ENCODE assay signal across 2 cellular contexts in the genomic region with DNA sequence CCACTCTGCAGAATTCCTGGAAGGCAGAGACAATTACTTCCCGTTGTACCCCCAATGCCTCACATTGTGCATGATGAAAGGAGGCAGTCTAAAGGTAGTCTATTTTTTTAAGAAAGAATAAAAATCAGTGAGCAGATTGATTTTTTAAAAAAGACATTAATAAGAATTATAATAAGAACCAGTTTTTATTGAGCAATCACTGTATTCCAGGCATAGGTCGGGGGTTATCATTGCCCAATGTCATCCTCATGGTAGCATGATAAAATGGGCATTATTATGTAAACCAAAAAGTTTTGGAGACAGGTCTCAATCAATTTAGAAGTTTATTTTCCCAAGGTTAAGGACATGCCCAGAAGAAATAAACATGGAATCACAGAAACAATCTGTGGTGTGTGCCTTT.
TF ChIP-seq lines count a peak whose summit lies in the region.

No MANE protein-coding gene starts in this region.

TF ChIP-seq in GM23338, 12 proteins besides CTCF, POLR2A, EP300 and RAD21 (continued from another document):
- TF ChIP-seq, protein P1, sequence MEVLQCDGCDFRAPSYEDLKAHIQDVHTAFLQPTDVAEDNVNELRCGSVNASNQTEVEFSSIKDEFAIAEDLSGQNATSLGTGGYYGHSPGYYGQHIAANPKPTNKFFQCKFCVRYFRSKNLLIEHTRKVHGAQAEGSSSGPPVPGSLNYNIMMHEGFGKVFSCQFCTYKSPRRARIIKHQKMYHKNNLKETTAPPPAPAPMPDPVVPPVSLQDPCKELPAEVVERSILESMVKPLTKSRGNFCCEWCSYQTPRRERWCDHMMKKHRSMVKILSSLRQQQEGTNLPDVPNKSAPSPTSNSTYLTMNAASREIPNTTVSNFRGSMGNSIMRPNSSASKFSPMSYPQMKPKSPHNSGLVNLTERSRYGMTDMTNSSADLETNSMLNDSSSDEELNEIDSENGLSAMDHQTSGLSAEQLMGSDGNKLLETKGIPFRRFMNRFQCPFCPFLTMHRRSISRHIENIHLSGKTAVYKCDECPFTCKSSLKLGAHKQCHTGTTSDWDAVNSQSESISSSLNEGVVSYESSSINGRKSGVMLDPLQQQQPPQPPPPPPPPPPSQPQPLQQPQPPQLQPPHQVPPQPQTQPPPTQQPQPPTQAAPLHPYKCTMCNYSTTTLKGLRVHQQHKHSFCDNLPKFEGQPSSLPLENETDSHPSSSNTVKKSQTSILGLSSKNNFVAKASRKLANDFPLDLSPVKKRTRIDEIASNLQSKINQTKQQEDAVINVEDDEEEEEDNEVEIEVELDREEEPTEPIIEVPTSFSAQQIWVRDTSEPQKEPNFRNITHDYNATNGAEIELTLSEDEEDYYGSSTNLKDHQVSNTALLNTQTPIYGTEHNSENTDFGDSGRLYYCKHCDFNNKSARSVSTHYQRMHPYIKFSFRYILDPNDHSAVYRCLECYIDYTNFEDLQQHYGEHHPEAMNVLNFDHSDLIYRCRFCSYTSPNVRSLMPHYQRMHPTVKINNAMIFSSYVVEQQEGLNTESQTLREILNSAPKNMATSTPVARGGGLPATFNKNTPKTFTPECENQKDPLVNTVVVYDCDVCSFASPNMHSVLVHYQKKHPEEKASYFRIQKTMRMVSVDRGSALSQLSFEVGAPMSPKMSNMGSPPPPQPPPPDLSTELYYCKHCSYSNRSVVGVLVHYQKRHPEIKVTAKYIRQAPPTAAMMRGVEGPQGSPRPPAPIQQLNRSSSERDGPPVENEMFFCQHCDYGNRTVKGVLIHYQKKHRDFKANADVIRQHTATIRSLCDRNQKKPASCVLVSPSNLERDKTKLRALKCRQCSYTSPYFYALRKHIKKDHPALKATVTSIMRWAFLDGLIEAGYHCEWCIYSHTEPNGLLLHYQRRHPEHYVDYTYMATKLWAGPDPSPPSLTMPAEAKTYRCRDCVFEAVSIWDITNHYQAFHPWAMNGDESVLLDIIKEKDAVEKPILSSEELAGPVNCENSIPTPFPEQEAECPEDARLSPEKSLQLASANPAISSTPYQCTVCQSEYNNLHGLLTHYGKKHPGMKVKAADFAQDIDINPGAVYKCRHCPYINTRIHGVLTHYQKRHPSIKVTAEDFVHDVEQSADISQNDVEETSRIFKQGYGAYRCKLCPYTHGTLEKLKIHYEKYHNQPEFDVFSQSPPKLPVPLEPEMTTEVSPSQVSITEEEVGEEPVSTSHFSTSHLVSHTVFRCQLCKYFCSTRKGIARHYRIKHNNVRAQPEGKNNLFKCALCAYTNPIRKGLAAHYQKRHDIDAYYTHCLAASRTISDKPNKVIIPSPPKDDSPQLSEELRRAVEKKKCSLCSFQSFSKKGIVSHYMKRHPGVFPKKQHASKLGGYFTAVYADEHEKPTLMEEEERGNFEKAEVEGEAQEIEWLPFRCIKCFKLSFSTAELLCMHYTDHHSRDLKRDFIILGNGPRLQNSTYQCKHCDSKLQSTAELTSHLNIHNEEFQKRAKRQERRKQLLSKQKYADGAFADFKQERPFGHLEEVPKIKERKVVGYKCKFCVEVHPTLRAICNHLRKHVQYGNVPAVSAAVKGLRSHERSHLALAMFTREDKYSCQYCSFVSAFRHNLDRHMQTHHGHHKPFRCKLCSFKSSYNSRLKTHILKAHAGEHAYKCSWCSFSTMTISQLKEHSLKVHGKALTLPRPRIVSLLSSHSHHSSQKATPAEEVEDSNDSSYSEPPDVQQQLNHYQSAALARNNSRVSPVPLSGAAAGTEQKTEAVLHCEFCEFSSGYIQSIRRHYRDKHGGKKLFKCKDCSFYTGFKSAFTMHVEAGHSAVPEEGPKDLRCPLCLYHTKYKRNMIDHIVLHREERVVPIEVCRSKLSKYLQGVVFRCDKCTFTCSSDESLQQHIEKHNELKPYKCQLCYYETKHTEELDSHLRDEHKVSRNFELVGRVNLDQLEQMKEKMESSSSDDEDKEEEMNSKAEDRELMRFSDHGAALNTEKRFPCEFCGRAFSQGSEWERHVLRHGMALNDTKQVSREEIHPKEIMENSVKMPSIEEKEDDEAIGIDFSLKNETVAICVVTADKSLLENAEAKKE (CRISPR knock-in tag; IDR thresholded peaks at IDR 0.05): no peak
- TF ChIP-seq, protein P2, sequence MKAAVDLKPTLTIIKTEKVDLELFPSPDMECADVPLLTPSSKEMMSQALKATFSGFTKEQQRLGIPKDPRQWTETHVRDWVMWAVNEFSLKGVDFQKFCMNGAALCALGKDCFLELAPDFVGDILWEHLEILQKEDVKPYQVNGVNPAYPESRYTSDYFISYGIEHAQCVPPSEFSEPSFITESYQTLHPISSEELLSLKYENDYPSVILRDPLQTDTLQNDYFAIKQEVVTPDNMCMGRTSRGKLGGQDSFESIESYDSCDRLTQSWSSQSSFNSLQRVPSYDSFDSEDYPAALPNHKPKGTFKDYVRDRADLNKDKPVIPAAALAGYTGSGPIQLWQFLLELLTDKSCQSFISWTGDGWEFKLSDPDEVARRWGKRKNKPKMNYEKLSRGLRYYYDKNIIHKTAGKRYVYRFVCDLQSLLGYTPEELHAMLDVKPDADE (IDR thresholded peaks at IDR 0.05): no peak
- TF ChIP-seq NANOG (IDR thresholded peaks at IDR 0.05; ENCODE audit: borderline replicate concordance) (no peak), JUNB (IDR thresholded peaks at IDR 0.05; ENCODE audit: unreplicated experiment) (no peak), POLR2AphosphoS5 (IDR thresholded peaks at IDR 0.05; ENCODE audit: low read depth) (no peak), EZH2 (IDR thresholded peaks at IDR 0.05; ENCODE audit: low read depth, unreplicated experiment) (no peak), STAT1 (IDR thresholded peaks at IDR 0.05; ENCODE audit: unreplicated experiment) (no peak)
- TF ChIP-seq, protein P3, sequence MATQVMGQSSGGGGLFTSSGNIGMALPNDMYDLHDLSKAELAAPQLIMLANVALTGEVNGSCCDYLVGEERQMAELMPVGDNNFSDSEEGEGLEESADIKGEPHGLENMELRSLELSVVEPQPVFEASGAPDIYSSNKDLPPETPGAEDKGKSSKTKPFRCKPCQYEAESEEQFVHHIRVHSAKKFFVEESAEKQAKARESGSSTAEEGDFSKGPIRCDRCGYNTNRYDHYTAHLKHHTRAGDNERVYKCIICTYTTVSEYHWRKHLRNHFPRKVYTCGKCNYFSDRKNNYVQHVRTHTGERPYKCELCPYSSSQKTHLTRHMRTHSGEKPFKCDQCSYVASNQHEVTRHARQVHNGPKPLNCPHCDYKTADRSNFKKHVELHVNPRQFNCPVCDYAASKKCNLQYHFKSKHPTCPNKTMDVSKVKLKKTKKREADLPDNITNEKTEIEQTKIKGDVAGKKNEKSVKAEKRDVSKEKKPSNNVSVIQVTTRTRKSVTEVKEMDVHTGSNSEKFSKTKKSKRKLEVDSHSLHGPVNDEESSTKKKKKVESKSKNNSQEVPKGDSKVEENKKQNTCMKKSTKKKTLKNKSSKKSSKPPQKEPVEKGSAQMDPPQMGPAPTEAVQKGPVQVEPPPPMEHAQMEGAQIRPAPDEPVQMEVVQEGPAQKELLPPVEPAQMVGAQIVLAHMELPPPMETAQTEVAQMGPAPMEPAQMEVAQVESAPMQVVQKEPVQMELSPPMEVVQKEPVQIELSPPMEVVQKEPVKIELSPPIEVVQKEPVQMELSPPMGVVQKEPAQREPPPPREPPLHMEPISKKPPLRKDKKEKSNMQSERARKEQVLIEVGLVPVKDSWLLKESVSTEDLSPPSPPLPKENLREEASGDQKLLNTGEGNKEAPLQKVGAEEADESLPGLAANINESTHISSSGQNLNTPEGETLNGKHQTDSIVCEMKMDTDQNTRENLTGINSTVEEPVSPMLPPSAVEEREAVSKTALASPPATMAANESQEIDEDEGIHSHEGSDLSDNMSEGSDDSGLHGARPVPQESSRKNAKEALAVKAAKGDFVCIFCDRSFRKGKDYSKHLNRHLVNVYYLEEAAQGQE (IDR thresholded peaks at IDR 0.05; ENCODE audit: unreplicated experiment): no peak
TF ChIP-seq in GM23338: peak in this region for 0.

TF ChIP-seq in H1, 55 proteins besides CTCF, POLR2A, EP300 and RAD21 (continued from another document):
- TF ChIP-seq, protein P4, sequence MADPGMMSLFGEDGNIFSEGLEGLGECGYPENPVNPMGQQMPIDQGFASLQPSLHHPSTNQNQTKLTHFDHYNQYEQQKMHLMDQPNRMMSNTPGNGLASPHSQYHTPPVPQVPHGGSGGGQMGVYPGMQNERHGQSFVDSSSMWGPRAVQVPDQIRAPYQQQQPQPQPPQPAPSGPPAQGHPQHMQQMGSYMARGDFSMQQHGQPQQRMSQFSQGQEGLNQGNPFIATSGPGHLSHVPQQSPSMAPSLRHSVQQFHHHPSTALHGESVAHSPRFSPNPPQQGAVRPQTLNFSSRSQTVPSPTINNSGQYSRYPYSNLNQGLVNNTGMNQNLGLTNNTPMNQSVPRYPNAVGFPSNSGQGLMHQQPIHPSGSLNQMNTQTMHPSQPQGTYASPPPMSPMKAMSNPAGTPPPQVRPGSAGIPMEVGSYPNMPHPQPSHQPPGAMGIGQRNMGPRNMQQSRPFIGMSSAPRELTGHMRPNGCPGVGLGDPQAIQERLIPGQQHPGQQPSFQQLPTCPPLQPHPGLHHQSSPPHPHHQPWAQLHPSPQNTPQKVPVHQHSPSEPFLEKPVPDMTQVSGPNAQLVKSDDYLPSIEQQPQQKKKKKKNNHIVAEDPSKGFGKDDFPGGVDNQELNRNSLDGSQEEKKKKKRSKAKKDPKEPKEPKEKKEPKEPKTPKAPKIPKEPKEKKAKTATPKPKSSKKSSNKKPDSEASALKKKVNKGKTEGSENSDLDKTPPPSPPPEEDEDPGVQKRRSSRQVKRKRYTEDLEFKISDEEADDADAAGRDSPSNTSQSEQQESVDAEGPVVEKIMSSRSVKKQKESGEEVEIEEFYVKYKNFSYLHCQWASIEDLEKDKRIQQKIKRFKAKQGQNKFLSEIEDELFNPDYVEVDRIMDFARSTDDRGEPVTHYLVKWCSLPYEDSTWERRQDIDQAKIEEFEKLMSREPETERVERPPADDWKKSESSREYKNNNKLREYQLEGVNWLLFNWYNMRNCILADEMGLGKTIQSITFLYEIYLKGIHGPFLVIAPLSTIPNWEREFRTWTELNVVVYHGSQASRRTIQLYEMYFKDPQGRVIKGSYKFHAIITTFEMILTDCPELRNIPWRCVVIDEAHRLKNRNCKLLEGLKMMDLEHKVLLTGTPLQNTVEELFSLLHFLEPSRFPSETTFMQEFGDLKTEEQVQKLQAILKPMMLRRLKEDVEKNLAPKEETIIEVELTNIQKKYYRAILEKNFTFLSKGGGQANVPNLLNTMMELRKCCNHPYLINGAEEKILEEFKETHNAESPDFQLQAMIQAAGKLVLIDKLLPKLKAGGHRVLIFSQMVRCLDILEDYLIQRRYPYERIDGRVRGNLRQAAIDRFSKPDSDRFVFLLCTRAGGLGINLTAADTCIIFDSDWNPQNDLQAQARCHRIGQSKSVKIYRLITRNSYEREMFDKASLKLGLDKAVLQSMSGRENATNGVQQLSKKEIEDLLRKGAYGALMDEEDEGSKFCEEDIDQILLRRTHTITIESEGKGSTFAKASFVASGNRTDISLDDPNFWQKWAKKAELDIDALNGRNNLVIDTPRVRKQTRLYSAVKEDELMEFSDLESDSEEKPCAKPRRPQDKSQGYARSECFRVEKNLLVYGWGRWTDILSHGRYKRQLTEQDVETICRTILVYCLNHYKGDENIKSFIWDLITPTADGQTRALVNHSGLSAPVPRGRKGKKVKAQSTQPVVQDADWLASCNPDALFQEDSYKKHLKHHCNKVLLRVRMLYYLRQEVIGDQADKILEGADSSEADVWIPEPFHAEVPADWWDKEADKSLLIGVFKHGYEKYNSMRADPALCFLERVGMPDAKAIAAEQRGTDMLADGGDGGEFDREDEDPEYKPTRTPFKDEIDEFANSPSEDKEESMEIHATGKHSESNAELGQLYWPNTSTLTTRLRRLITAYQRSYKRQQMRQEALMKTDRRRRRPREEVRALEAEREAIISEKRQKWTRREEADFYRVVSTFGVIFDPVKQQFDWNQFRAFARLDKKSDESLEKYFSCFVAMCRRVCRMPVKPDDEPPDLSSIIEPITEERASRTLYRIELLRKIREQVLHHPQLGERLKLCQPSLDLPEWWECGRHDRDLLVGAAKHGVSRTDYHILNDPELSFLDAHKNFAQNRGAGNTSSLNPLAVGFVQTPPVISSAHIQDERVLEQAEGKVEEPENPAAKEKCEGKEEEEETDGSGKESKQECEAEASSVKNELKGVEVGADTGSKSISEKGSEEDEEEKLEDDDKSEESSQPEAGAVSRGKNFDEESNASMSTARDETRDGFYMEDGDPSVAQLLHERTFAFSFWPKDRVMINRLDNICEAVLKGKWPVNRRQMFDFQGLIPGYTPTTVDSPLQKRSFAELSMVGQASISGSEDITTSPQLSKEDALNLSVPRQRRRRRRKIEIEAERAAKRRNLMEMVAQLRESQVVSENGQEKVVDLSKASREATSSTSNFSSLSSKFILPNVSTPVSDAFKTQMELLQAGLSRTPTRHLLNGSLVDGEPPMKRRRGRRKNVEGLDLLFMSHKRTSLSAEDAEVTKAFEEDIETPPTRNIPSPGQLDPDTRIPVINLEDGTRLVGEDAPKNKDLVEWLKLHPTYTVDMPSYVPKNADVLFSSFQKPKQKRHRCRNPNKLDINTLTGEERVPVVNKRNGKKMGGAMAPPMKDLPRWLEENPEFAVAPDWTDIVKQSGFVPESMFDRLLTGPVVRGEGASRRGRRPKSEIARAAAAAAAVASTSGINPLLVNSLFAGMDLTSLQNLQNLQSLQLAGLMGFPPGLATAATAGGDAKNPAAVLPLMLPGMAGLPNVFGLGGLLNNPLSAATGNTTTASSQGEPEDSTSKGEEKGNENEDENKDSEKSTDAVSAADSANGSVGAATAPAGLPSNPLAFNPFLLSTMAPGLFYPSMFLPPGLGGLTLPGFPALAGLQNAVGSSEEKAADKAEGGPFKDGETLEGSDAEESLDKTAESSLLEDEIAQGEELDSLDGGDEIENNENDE (IDR thresholded peaks at IDR 0.05; ENCODE audit: insufficient replicate concordance, low read length): no peak
- no peak for TF ChIP-seq KDM4A (IDR thresholded peaks at IDR 0.05; ENCODE audit: low read depth, low read length, severe bottlenecking)
